In genomic region chr9:114756920-114757319, GRCh38 we compare ENCODE assay signal across 27 cellular contexts. TPM values are rescaled to one million over a fixed set of nuclear protein-coding genes. Genes with fewer than 3 reads are reported as not detected.
"Had no signal": no experiment of that assay in that cellular context is flagged by ENCODE, and none has a peak within 500 bp of the region (broad histone marks: within the 10 kb centered on the region; RNA-seq: fewer than 3 reads in every experiment).

No MANE protein-coding gene starts in this region.

- H3K4me1 ChIP-seq: breast epithelium, pancreas, prostate gland, tibial nerve had no signal

- H3K36me3 ChIP-seq: breast epithelium, pancreas, prostate gland, tibial nerve had no signal

- ATAC-seq: activated T-helper 17 cell treated with anti-CD3 and anti-CD28 coated beads, Interleukin-2, amount 50 U/mL, for 72 hours; esophagus mucosa; pancreas; sciatic nerve had no signal

- DNase-seq: activated CD4-positive, alpha-beta T cell treated with anti-CD3 and anti-CD28 coated beads for 4 hours; activated CD4-positive, alpha-beta T cell treated with anti-CD3 and anti-CD28 coated beads, Interleukin-2, amount 50 U/mL, for 4 hours; activated CD4-positive, CD25-positive, alpha-beta regulatory T cell; activated CD8-positive, alpha-beta memory T cell treated with anti-CD3 and anti-CD28 coated beads, Interleukin-2, amount 50 U/mL, for 4 hours; activated T-cell treated with anti-CD3 and anti-CD28 coated beads, Interleukin-2, amount 50 U/mL, for 24 hours; central memory CD4-positive, alpha-beta T cell; endodermal cell; foreskin fibroblast; head of caudate nucleus; hypothalamus; naive B cell; nucleus accumbens; pancreas; retina; stimulated activated CD4-positive, alpha-beta T cell treated with anti-CD3 and anti-CD28 coated beads, Interleukin-12 subunit alpha, Interleukin-12 subunit beta, amount 100 ng/mL, for 4 hours; stimulated activated CD4-positive, alpha-beta T cell treated with anti-CD3 and anti-CD28 coated beads, Interleukin-4, amount 100 ng/mL, for 24 hours; stimulated activated naive B cell treated with anti-CD40 and anti-IgM and Interleukin-4, amounts not matched to agents 10 μg/mL and 1 μg/mL and 100 μg/mL, for 72 hours had no signal

- H3K27ac ChIP-seq: breast epithelium, pancreas, prostate gland, skin epidermis, tibial nerve had no signal

- H3K4me3 Mint-ChIP-seq: activated T-cell treated with anti-CD3 and anti-CD28 coated beads, Interleukin-2, amount 50 U/mL, for 24 hours; activated T-helper 17 cell treated with anti-CD3 and anti-CD28 coated beads, Interleukin-2, amount 50 U/mL, for 72 hours; dendritic cell treated with granulocyte-macrophage colony-stimulating factor and Interleukin-4, amounts not matched to agents 40 ng/mL and 50 ng/mL, for 4 days; endodermal cell; mesothelial cell of epicardium; naive B cell; neural crest cell; stimulated activated naive B cell treated with anti-CD40 and anti-IgM and Interleukin-4, amounts not matched to agents 10 μg/mL and 1 μg/mL and 100 μg/mL, for 72 hours had no signal

- H3K4me1 Mint-ChIP-seq: endodermal cell, mesothelial cell of epicardium, neural crest cell had no signal

- H3K27me3 ChIP-seq: breast epithelium, pancreas, tibial nerve had no signal

- H3K27me3 Mint-ChIP-seq: activated T-cell treated with anti-CD3 and anti-CD28 coated beads, Interleukin-2, amount 50 U/mL, for 24 hours; activated T-helper 17 cell treated with anti-CD3 and anti-CD28 coated beads, Interleukin-2, amount 50 U/mL, for 72 hours; naive B cell; stimulated activated naive B cell treated with anti-CD40 and anti-IgM and Interleukin-4, amounts not matched to agents 10 μg/mL and 1 μg/mL and 100 μg/mL, for 72 hours had no signal

- H3K36me3 Mint-ChIP-seq: mesothelial cell of epicardium; naive B cell; stimulated activated naive B cell treated with anti-CD40 and anti-IgM and Interleukin-4, amounts not matched to agents 10 μg/mL and 1 μg/mL and 100 μg/mL, for 72 hours had no signal

- H3K4me3 ChIP-seq: breast epithelium, pancreas, prostate gland, skin epidermis, tibial nerve had no signal

- H3K27ac Mint-ChIP-seq: activated T-cell treated with anti-CD3 and anti-CD28 coated beads, Interleukin-2, amount 50 U/mL, for 24 hours; activated T-helper 17 cell treated with anti-CD3 and anti-CD28 coated beads, Interleukin-2, amount 50 U/mL, for 72 hours; dendritic cell treated with granulocyte-macrophage colony-stimulating factor and Interleukin-4, amounts not matched to agents 40 ng/mL and 50 ng/mL, for 4 days; endodermal cell; mesothelial cell of epicardium; stimulated activated naive B cell treated with anti-CD40 and anti-IgM and Interleukin-4, amounts not matched to agents 10 μg/mL and 1 μg/mL and 100 μg/mL, for 72 hours had no signal

- H3K9me3 ChIP-seq: pancreas, prostate gland had no signal

- FAIRE-seq: pancreas had no signal

- H3K9me3 Mint-ChIP-seq: activated T-helper 17 cell treated with anti-CD3 and anti-CD28 coated beads, Interleukin-2, amount 50 U/mL, for 72 hours; dendritic cell treated with granulocyte-macrophage colony-stimulating factor and Interleukin-4, amounts not matched to agents 40 ng/mL and 50 ng/mL, for 4 days; endodermal cell had no signal

RNA-seq across cellular contexts. Expression of gene TNFSF15, which starts 48.9 kb away (rescaled TPM):
- total RNA-seq: endodermal cell, neural crest cell had no signal
